Comparison of ENCODE assay signal across 22 cellular contexts in genomic region chr4:1326751-1327525, GRCh38.
"Had no signal": no experiment of that assay in that cellular context is flagged by ENCODE, and none has a peak within 500 bp of the region (broad histone marks: within the 10 kb centered on the region; RNA-seq: fewer than 3 reads in every experiment).

No MANE protein-coding gene starts in this region.

- H3K4me1 ChIP-seq: transverse colon, uterus had no signal

- H3K9me3 ChIP-seq: stomach, transverse colon, uterus had no signal

- H3K27me3 ChIP-seq: stomach, transverse colon, uterus had no signal

- H3K4me3 ChIP-seq: lung, stomach, transverse colon, uterus had no signal

- FAIRE-seq: endothelial cell of umbilical vein, frontal cortex, islet of Langerhans had no signal

- H3K27ac ChIP-seq: stomach, transverse colon, uterus had no signal

- DNase-seq: activated CD4-positive, alpha-beta T cell treated with anti-CD3 and anti-CD28 coated beads for 1 hour; activated CD8-positive, alpha-beta memory T cell treated with anti-CD3 and anti-CD28 coated beads, Interleukin-2, amount 50 U/mL, for 48 hours; activated naive CD4-positive, alpha-beta T cell treated with anti-CD3 and anti-CD28 coated beads, Interleukin-2, amount 10 ng/mL, durations not matched to agents 7 days and 5 days; activated naive CD8-positive, alpha-beta T cell treated with anti-CD3 and anti-CD28 coated beads, Interleukin-2, amount 50 U/mL, for 24 hours; activated T-cell treated with anti-CD3 and anti-CD28 coated beads, Interleukin-2, amount 50 U/mL, for 4 hours; dermis blood vessel endothelial cell; effector memory CD4-positive, alpha-beta T cell; glutamatergic neuron; hypothalamus; left colon; naive B cell; occipital lobe; stimulated activated CD4-positive, alpha-beta T cell treated with anti-CD3 and anti-CD28 coated beads, Interleukin-1b, Interleukin-23, amount 100 ng/mL, for 48 hours; stomach; T-helper 9 cell; transverse colon; uterus had no signal

- ATAC-seq: activated naive CD8-positive, alpha-beta T cell treated with anti-CD3 and anti-CD28 coated beads, Interleukin-2, amount 50 U/mL, for 24 hours; activated T-cell treated with anti-CD3 and anti-CD28 coated beads, Interleukin-2, amount 50 U/mL, for 4 hours; esophagus mucosa; left colon had no signal

- H3K36me3 ChIP-seq: uterus had no signal
